1 cellular context compared by ENCODE assay signal in the genomic region with DNA sequence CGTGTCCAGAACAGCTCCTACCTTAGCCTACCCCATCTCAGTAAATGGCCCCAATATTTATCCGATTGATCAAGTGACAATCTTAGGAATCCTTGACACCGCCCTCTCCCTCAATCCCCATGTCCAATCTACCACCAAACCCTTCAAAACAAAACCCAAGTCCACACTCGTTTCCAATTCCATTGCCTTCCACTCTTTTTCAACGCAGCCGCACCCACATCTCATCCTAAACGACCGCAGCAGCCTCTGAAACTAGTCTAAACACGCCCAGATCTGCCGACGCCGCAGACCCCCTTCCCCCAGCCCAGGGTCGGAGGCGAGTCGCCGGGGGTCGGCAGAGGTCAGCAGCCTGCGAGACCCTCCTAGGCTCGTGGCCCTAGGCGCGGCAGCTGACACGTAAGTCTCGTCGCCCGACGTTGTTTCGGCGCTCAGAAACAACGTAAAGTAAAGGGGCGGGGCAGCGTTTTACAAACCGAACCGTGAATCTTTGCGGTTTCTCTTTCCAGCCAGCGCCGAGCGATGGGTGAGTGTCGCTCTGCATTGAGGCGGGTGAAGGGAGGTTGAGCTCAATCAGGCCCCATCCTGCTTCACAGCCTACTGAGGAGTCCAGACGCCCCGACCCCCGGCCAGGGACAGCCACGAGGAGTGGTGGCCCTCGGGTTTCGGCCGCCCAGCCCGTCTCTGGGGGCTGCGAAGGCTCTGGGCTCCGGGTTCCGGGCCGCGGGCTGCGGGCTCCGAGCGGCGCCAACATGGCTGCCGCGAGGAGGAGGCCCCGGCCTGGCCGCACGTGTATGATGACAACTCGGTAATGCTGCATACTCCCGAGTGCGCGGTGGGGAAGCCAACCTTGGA.
TF ChIP-seq lines count a peak whose summit lies in the region.

A gene (plus strand): TSS at position 463 of the 852 bp plus-strand sequence. CDS start 57 bp downstream, at position 520.

TF ChIP-seq in HepG2, 621 proteins besides CTCF, POLR2A, EP300 and RAD21 (continued from another document):
- TF ChIP-seq, protein P1, sequence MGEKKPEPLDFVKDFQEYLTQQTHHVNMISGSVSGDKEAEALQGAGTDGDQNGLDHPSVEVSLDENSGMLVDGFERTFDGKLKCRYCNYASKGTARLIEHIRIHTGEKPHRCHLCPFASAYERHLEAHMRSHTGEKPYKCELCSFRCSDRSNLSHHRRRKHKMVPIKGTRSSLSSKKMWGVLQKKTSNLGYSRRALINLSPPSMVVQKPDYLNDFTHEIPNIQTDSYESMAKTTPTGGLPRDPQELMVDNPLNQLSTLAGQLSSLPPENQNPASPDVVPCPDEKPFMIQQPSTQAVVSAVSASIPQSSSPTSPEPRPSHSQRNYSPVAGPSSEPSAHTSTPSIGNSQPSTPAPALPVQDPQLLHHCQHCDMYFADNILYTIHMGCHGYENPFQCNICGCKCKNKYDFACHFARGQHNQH (CRISPR knock-in tag; IDR thresholded peaks at IDR 0.05) = peak; percentile 81
- TF ChIP-seq NAIF1 (CRISPR knock-in tag; IDR thresholded peaks at IDR 0.05; ENCODE audit: borderline replicate concordance) = peak; percentile 83; the same call in 1 of the 2 replicates
- TF ChIP-seq KLF15 (CRISPR knock-in tag; IDR thresholded peaks at IDR 0.05; ENCODE audit: borderline replicate concordance) = peak; percentile 44; the same call in 1 of the 2 replicates
- no peak for TF ChIP-seq ZNF10 (CRISPR knock-in tag; IDR thresholded peaks at IDR 0.05; ENCODE audit: borderline replicate concordance, low read depth)
- TF ChIP-seq, protein P2, sequence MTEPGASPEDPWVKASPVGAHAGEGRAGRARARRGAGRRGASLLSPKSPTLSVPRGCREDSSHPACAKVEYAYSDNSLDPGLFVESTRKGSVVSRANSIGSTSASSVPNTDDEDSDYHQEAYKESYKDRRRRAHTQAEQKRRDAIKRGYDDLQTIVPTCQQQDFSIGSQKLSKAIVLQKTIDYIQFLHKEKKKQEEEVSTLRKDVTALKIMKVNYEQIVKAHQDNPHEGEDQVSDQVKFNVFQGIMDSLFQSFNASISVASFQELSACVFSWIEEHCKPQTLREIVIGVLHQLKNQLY (CRISPR knock-in tag; IDR thresholded peaks at IDR 0.05) = no peak
- peak; percentile 96 for TF ChIP-seq ISX (CRISPR knock-in tag; conservative IDR thresholded peaks at IDR 0.05)
- TF ChIP-seq TP53 (CRISPR knock-in tag; conservative IDR thresholded peaks at IDR 0.05) = 0 out of 2 replicates have a peak, but pooled peaks have one; percentile 83
- TF ChIP-seq, protein P3, sequence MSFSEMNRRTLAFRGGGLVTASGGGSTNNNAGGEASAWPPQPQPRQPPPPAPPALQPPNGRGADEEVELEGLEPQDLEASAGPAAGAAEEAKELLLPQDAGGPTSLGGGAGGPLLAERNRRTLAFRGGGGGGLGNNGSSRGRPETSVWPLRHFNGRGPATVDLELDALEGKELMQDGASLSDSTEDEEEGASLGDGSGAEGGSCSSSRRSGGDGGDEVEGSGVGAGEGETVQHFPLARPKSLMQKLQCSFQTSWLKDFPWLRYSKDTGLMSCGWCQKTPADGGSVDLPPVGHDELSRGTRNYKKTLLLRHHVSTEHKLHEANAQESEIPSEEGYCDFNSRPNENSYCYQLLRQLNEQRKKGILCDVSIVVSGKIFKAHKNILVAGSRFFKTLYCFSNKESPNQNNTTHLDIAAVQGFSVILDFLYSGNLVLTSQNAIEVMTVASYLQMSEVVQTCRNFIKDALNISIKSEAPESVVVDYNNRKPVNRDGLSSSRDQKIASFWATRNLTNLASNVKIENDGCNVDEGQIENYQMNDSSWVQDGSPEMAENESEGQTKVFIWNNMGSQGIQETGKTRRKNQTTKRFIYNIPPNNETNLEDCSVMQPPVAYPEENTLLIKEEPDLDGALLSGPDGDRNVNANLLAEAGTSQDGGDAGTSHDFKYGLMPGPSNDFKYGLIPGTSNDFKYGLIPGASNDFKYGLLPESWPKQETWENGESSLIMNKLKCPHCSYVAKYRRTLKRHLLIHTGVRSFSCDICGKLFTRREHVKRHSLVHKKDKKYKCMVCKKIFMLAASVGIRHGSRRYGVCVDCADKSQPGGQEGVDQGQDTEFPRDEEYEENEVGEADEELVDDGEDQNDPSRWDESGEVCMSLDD (CRISPR knock-in tag; IDR thresholded peaks at IDR 0.05; ENCODE audit: borderline replicate concordance) = no peak
- TF ChIP-seq CREB1 (IDR thresholded peaks at IDR 0.05) = peak; percentile 98
- TF ChIP-seq CREB1 (CRISPR knock-in tag; IDR thresholded peaks at IDR 0.05) = peak; percentile 100
- TF ChIP-seq ZNF552 (CRISPR knock-in tag; IDR thresholded peaks at IDR 0.05; ENCODE audit: borderline replicate concordance) = no peak
- no peak for TF ChIP-seq CHCHD3 (CRISPR knock-in tag; IDR thresholded peaks at IDR 0.05)
- peak; percentile 97 for TF ChIP-seq NKX3-1 (CRISPR knock-in tag; IDR thresholded peaks at IDR 0.05)
- TF ChIP-seq, protein P4, sequence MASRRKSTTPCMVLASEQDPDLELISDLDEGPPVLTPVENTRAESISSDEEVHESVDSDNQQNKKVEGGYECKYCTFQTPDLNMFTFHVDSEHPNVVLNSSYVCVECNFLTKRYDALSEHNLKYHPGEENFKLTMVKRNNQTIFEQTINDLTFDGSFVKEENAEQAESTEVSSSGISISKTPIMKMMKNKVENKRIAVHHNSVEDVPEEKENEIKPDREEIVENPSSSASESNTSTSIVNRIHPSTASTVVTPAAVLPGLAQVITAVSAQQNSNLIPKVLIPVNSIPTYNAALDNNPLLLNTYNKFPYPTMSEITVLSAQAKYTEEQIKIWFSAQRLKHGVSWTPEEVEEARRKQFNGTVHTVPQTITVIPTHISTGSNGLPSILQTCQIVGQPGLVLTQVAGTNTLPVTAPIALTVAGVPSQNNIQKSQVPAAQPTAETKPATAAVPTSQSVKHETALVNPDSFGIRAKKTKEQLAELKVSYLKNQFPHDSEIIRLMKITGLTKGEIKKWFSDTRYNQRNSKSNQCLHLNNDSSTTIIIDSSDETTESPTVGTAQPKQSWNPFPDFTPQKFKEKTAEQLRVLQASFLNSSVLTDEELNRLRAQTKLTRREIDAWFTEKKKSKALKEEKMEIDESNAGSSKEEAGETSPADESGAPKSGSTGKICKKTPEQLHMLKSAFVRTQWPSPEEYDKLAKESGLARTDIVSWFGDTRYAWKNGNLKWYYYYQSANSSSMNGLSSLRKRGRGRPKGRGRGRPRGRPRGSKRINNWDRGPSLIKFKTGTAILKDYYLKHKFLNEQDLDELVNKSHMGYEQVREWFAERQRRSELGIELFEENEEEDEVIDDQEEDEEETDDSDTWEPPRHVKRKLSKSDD (CRISPR knock-in tag; IDR thresholded peaks at IDR 0.05; ENCODE audit: low read depth) = peak; percentile 91
- TF ChIP-seq RARA (CRISPR knock-in tag; IDR thresholded peaks at IDR 0.05) = peak; percentile 66
- peak; percentile 92 for TF ChIP-seq KLF12 (CRISPR knock-in tag; IDR thresholded peaks at IDR 0.05; ENCODE audit: borderline replicate concordance)
- peak; percentile 65 for TF ChIP-seq TEAD3 (CRISPR knock-in tag; optimal IDR thresholded peaks at IDR 0.05; ENCODE audit: borderline replicate concordance)
- TF ChIP-seq CCAR2 (optimal IDR thresholded peaks at IDR 0.05; ENCODE audit: low read depth, low read length) = no peak
- peak; percentile 80 to 92; a peak in 3 of 4 replicates for TF ChIP-seq NR2F1 (CRISPR knock-in tag; IDR thresholded peaks at IDR 0.05)
- TF ChIP-seq FOXC1 (CRISPR knock-in tag; IDR thresholded peaks at IDR 0.05; ENCODE audit: borderline replicate concordance) = peak; percentile 51; the same call in 1 of the 2 replicates
- peak; percentile 62; the same call in 1 of the 2 replicates for TF ChIP-seq ZNF773 (CRISPR knock-in tag; IDR thresholded peaks at IDR 0.05; ENCODE audit: borderline replicate concordance)
- TF ChIP-seq EHMT2 (IDR thresholded peaks at IDR 0.05; ENCODE audit: borderline replicate concordance, low read depth, low read length) = no peak
- peak; percentile 70; the same call in 1 of the 2 replicates for TF ChIP-seq SNAPC2 (CRISPR knock-in tag; IDR thresholded peaks at IDR 0.05)
- peak; percentile 90 for TF ChIP-seq KLF6 (CRISPR knock-in tag; IDR thresholded peaks at IDR 0.05)
- TF ChIP-seq PAX8 (CRISPR knock-in tag; IDR thresholded peaks at IDR 0.05; ENCODE audit: borderline replicate concordance) = no peak; the same call in 1 of the 2 replicates
- TF ChIP-seq RBAK (CRISPR knock-in tag; IDR thresholded peaks at IDR 0.05) = no peak
- no peak for TF ChIP-seq HNRNPUL1 (IDR thresholded peaks at IDR 0.05; ENCODE audit: low read depth, low read length)
- TF ChIP-seq ZNF841 (CRISPR knock-in tag; IDR thresholded peaks at IDR 0.05; ENCODE audit: borderline replicate concordance) = 0 out of 2 replicates have a peak, but pooled peaks have one; percentile 66
- peak; percentile 75 for TF ChIP-seq GABPB1 (CRISPR knock-in tag; IDR thresholded peaks at IDR 0.05)
- TF ChIP-seq, protein P5, sequence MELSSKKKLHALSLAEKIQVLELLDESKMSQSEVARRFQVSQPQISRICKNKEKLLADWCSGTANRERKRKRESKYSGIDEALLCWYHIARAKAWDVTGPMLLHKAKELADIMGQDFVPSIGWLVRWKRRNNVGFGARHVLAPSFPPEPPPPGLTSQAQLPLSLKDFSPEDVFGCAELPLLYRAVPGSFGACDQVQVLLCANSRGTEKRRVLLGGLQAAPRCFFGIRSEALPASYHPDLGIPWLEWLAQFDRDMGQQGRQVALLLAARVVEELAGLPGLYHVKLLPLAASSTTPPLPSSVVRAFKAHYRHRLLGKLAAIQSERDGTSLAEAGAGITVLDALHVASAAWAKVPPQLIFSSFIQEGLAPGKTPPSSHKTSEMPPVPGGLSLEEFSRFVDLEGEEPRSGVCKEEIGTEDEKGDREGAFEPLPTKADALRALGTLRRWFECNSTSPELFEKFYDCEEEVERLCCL (CRISPR knock-in tag; IDR thresholded peaks at IDR 0.05; ENCODE audit: borderline replicate concordance) = peak; percentile 36; the same call in 1 of the 2 replicates
